In genomic region chr4:185566972-185567749, GRCh38 we compare ENCODE assay signal across 9 cellular contexts. TPM values are rescaled to one million over a fixed set of nuclear protein-coding genes. Genes with fewer than 3 reads are reported as not detected.
DNase-seq lines count a peak whose midpoint lies in the region; ATAC-seq and TF ChIP-seq lines count a peak whose summit lies in the region.
"Had no signal": no experiment of that assay in that cellular context is flagged by ENCODE, and none has a peak within 500 bp of the region (broad histone marks: within the 10 kb centered on the region; RNA-seq: fewer than 3 reads in every experiment).

No MANE protein-coding gene starts in this region.

- TF ChIP-seq CTCF in dorsolateral prefrontal cortex (IDR thresholded peaks at IDR 0.05 in 54 of 56, conservative IDR thresholded peaks at IDR 0.05 in 2 of 56; ENCODE audit: low read depth in 1 of 56, partially characterized antibody in 56 of 56) (no peak), right lobe of liver (IDR thresholded peaks at IDR 0.05) (no peak), stomach (IDR thresholded peaks at IDR 0.05) (no peak)

- TF ChIP-seq POLR2A in right lobe of liver (IDR thresholded peaks at IDR 0.05) (no peak), stomach (IDR thresholded peaks at IDR 0.05) (no peak)

- H3K27me3 ChIP-seq in HUES48 (ENCODE audit: control insufficient read depth, insufficient read depth, low read length) (no peaks in the 10 kb centered on the region), dorsolateral prefrontal cortex (no peaks in the 10 kb centered on the region), right lobe of liver (no peaks in the 10 kb centered on the region), stomach (no peaks in the 10 kb centered on the region)

- TF ChIP-seq EP300 in stomach (IDR thresholded peaks at IDR 0.05) = no peak

- DNase-seq in dorsolateral prefrontal cortex (peak in 2 of 10 donors; percentile 10 to 62), right lobe of liver (no peak), stomach (no peak), NCI-H1436 (lab: John Stamatoyannopoulos, UW) (no peak), NOMO-1 (lab: John Stamatoyannopoulos, UW; ENCODE audit: unreplicated experiment in 2 of 2) (no peak)
- DNase-seq in activated naive CD4-positive, alpha-beta T cell (lab: John Stamatoyannopoulos, UW) = no peak
- DNase-seq: SHP77 treated with DMSO at 0.1 percent for 48 hours had no signal

- H3K9me3 ChIP-seq in HUES48 (ENCODE audit: control insufficient read depth, insufficient read depth, low read length) (peaks cover 7% of the 10 kb centered on the region), right lobe of liver (no peaks in the 10 kb centered on the region), stomach (peaks cover 0 to 5% (median 0%) of the 10 kb centered on the region in 4 donors)

- intact Hi-C loops in dorsolateral prefrontal cortex (cut with DNase I) (no loop called here), right lobe of liver (cut with DNase I) (no loop called here), stomach (cut with DNase I; ENCODE audit: low total_unique reads) (no loop called here)

- ATAC-seq in right lobe of liver = peak; percentile 55 to 79 (median 66)
- ATAC-seq in GM19452 (IDR thresholded peaks at IDR 0.05; ENCODE audit: unreplicated experiment) = no peak

- no peaks in the 10 kb centered on the region for H3K4me1 ChIP-seq in HUES48 (ENCODE audit: control insufficient read depth, insufficient read depth, low read length)
- peaks cover 0 to 4% (median 2%) of the 10 kb centered on the region in 4 donors for H3K4me1 ChIP-seq in right lobe of liver
- H3K4me1 ChIP-seq in stomach = peaks cover 0 to 25% (median 8%) of the 10 kb centered on the region in 4 donors

- H3K27ac ChIP-seq in HUES48 (ENCODE audit: low read depth, low read length) (peak overlapping the region; percentile 74), dorsolateral prefrontal cortex (peak overlapping the region in 58 of 59 donors; percentile 18 to 92 (median 81)), right lobe of liver (peak overlapping the region; percentile 47 to 51 (median 50)), stomach (peak overlapping the region; percentile 31 to 87 (median 78))

- H3K4me3 ChIP-seq in HUES48 (ENCODE audit: low read depth, low read length) (no peak overlapping the region), dorsolateral prefrontal cortex (peak overlapping the region in 17 of 59 donors; percentile 0 to 45 (median 22)), right lobe of liver (no peak overlapping the region), stomach (no peak overlapping the region)

- H3K9ac ChIP-seq in HUES48 (ENCODE audit: low read depth, low read length) = no peak overlapping the region; the same call in 1 of the 2 replicates

- whole genome bisulfite sequencing in right lobe of liver (ENCODE audit: insufficient coverage, low coverage, low lambda C conversion rate, missing lambda C conversion rate) = 78% methylated on average over 14 of the region's 14 CpGs
- 50 to 67% (median 63%) methylated on average over 14 of the region's 14 CpGs for WGBS in stomach, 5 donors

- no peaks in the 10 kb centered on the region for H3K36me3 ChIP-seq in HUES48 (ENCODE audit: control insufficient read depth, insufficient read depth, low read length)
- no peaks in the 10 kb centered on the region for H3K36me3 ChIP-seq in right lobe of liver
- no peaks in the 10 kb centered on the region for H3K36me3 ChIP-seq in stomach

RNA-seq across cellular contexts. Expression of gene PDLIM3, which starts 31.9 kb away (rescaled TPM):
- total RNA-seq in dorsolateral prefrontal cortex (10 to 100 TPM in 104 of 120 experiments, 1 to 10 TPM in 16; 6.9 to 29.7 (median 13.2) TPM), right lobe of liver (10 to 100 TPM in 2 of 6 experiments, 1 to 10 TPM in 4; 1.8 to 23.7 (median 6.1) TPM), stomach (100 to 1,000 TPM in 4 of 5 donors, 10 to 100 TPM in 1; 83.1 to 755 (median 259) TPM)
- polyA plus RNA-seq in stomach = 100 to 1,000 TPM in 1 of 3 donors, 10 to 100 TPM in 2; 73.9 to 112 (median 77.0) TPM
